In the genomic region with DNA sequence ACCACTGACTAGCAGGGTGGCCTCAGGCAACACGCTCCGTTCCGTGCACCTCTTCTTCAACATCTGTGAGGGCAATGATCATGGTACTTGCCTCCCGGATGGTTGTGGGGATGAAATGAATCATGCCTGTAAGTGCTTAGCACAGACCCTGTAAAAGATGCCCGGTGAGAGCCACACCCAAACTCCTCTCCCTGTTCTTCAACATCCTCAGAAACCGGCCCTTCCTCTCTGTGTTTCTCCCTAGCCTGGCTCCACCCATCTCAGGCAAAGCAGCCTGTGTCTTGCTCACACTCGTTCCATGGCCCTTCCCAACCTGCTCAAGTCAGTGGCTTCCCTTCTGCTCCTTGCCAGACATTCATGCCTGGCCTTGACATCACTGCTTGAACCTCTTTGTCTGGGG, we compare ENCODE assay signal across 1 cellular context.
TF ChIP-seq lines count a peak whose summit lies in the region.

No MANE protein-coding gene starts in this region.

TF ChIP-seq in IMR-90, 13 proteins besides CTCF, POLR2A, EP300 and RAD21:
- TF ChIP-seq RFX5 (IDR thresholded peaks at IDR 0.05; ENCODE audit: low read depth, low read length) (no peak), NFE2L2 (IDR thresholded peaks at IDR 0.05; ENCODE audit: low read depth, low read length) (no peak), CEBPB (IDR thresholded peaks at IDR 0.05; ENCODE audit: low read depth, low read length) (no peak), SMC3 (IDR thresholded peaks at IDR 0.05; ENCODE audit: low read depth, low read length) (no peak), CHD1 (IDR thresholded peaks at IDR 0.05; ENCODE audit: low read depth, low read length) (no peak), MXI1 (IDR thresholded peaks at IDR 0.05; ENCODE audit: borderline replicate concordance, low read depth, low read length) (no peak), MAFK (IDR thresholded peaks at IDR 0.05; ENCODE audit: low read depth, low read length) (no peak), BHLHE40 (IDR thresholded peaks at IDR 0.05; ENCODE audit: low read depth, low read length) (no peak), FOS (IDR thresholded peaks at IDR 0.05; ENCODE audit: low read depth, low read length) (no peak), RCOR1 (IDR thresholded peaks at IDR 0.05; ENCODE audit: insufficient replicate concordance, low read length) (no peak), MAZ (IDR thresholded peaks at IDR 0.05; ENCODE audit: borderline replicate concordance, low read depth, low read length) (no peak)
- TF ChIP-seq, protein P1, sequence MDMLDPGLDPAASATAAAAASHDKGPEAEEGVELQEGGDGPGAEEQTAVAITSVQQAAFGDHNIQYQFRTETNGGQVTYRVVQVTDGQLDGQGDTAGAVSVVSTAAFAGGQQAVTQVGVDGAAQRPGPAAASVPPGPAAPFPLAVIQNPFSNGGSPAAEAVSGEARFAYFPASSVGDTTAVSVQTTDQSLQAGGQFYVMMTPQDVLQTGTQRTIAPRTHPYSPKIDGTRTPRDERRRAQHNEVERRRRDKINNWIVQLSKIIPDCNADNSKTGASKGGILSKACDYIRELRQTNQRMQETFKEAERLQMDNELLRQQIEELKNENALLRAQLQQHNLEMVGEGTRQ (IDR thresholded peaks at IDR 0.05; ENCODE audit: low read depth, low read length), result no peak
- TF ChIP-seq, protein P2, sequence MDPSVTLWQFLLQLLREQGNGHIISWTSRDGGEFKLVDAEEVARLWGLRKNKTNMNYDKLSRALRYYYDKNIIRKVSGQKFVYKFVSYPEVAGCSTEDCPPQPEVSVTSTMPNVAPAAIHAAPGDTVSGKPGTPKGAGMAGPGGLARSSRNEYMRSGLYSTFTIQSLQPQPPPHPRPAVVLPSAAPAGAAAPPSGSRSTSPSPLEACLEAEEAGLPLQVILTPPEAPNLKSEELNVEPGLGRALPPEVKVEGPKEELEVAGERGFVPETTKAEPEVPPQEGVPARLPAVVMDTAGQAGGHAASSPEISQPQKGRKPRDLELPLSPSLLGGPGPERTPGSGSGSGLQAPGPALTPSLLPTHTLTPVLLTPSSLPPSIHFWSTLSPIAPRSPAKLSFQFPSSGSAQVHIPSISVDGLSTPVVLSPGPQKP (IDR thresholded peaks at IDR 0.05; ENCODE audit: borderline replicate concordance, low read depth, low read length), result no peak
